26 cellular contexts compared by ENCODE assay signal in the genomic region with DNA sequence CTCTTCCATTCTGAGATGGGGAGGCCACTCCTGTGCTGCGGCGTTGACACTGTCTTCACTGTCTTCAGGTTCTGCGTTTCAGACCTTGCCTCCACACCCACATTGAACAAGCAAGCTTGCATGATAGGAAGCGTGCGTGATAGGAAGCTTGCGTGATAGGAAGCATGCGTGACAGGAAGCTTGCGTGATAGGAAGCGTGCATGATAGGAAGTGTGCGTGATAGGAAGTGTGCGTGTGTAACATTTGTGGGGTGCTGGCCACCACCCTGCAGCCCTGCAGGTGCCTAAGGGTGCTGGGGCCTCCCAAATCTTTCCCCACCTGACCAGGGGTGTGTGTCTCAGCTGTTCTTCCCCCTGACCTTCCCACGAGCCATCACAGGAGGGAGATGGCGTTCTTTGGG.
"Had no signal": no experiment of that assay in that cellular context is flagged by ENCODE, and none has a peak within 500 bp of the region (broad histone marks: within the 10 kb centered on the region; RNA-seq: fewer than 3 reads in every experiment).

No MANE protein-coding gene starts in this region.

- H3K4me3 Mint-ChIP-seq: natural killer cell; neural crest cell; stimulated activated naive B cell treated with anti-CD40 and anti-IgM and Interleukin-4, amounts not matched to agents 10 μg/mL and 1 μg/mL and 100 μg/mL, for 72 hours; stimulated activated naive CD8-positive, alpha-beta T cell treated with anti-CD3 and anti-CD28 coated beads, Interleukin-15, Interleukin-2, amounts not matched to agents 100 ng/mL and 50 ng/mL, for 24 hours; type B pancreatic cell had no signal

- H3K9me3 Mint-ChIP-seq: natural killer cell; neural crest cell; stimulated activated naive CD8-positive, alpha-beta T cell treated with anti-CD3 and anti-CD28 coated beads, Interleukin-15, Interleukin-2, amounts not matched to agents 100 ng/mL and 50 ng/mL, for 24 hours; type B pancreatic cell had no signal

- H3K36me3 ChIP-seq: heart right ventricle, ovary, right atrium auricular region, right lobe of liver, suprapubic skin, tibial artery, uterus had no signal

- H3K9me3 ChIP-seq: heart right ventricle, left ventricle myocardium inferior, mucosa of descending colon, ovary, right atrium auricular region, right lobe of liver, suprapubic skin, thoracic aorta, tibial artery, uterus had no signal

- H3K27ac Mint-ChIP-seq: natural killer cell; progenitor cell of endocrine pancreas; stimulated activated naive B cell treated with anti-CD40 and anti-IgM and Interleukin-4, amounts not matched to agents 10 μg/mL and 1 μg/mL and 100 μg/mL, for 72 hours; stimulated activated naive CD8-positive, alpha-beta T cell treated with anti-CD3 and anti-CD28 coated beads, Interleukin-15, Interleukin-2, amounts not matched to agents 100 ng/mL and 50 ng/mL, for 24 hours; type B pancreatic cell had no signal

- H3K27ac ChIP-seq: heart right ventricle, hepatocyte, left ventricle myocardium inferior, ovary, right atrium auricular region, right lobe of liver, suprapubic skin, thoracic aorta, tibial artery, uterus had no signal

- H3K27me3 ChIP-seq: heart right ventricle, hepatocyte, ovary, right atrium auricular region, right lobe of liver, suprapubic skin, tibial artery, uterus had no signal

- ATAC-seq: heart right ventricle; mucosa of descending colon; right lobe of liver; stimulated activated naive B cell treated with anti-CD40 and anti-IgM and Interleukin-4, amounts not matched to agents 10 μg/mL and 1 μg/mL and 100 μg/mL, for 72 hours had no signal

- H3K4me1 ChIP-seq: tibial artery, uterus had no signal

- H3K27me3 Mint-ChIP-seq: progenitor cell of endocrine pancreas; stimulated activated naive B cell treated with anti-CD40 and anti-IgM and Interleukin-4, amounts not matched to agents 10 μg/mL and 1 μg/mL and 100 μg/mL, for 72 hours; stimulated activated naive CD8-positive, alpha-beta T cell treated with anti-CD3 and anti-CD28 coated beads, Interleukin-15, Interleukin-2, amounts not matched to agents 100 ng/mL and 50 ng/mL, for 24 hours had no signal

- H3K4me3 ChIP-seq: heart right ventricle, hepatocyte, left ventricle myocardium inferior, lung, mucosa of descending colon, ovary, right atrium auricular region, right lobe of liver, smooth muscle cell, suprapubic skin, thoracic aorta, tibial artery, uterus had no signal

- H3K36me3 Mint-ChIP-seq: natural killer cell had no signal

- DNase-seq: heart right ventricle; islet precursor cell; left ventricle myocardium inferior; mesendoderm; midbrain; mucosa of descending colon; natural killer cell; ovary; right lobe of liver; stimulated activated CD4-positive, alpha-beta T cell treated with anti-CD3 and anti-CD28 coated beads, Interleukin-1b, Interleukin-23, amount 100 ng/mL, for 48 hours; stimulated activated CD4-positive, alpha-beta T cell treated with anti-CD3 and anti-CD28 coated beads, Interleukin-2, amount 100 ng/mL, for 48 hours; stimulated activated CD4-positive, alpha-beta T cell treated with anti-CD3 and anti-CD28 coated beads, Interleukin-4, amount 100 ng/mL, for 4 hours; stimulated activated CD8-positive, alpha-beta memory T cell treated with anti-CD3 and anti-CD28 coated beads, Interleukin-4, amount 100 ng/mL, for 48 hours; stimulated activated naive B cell treated with anti-CD40 and anti-IgM and Interleukin-4, amounts not matched to agents 10 μg/mL and 1 μg/mL and 100 μg/mL, for 72 hours; tibial artery; uterus had no signal
